In the genomic region with DNA sequence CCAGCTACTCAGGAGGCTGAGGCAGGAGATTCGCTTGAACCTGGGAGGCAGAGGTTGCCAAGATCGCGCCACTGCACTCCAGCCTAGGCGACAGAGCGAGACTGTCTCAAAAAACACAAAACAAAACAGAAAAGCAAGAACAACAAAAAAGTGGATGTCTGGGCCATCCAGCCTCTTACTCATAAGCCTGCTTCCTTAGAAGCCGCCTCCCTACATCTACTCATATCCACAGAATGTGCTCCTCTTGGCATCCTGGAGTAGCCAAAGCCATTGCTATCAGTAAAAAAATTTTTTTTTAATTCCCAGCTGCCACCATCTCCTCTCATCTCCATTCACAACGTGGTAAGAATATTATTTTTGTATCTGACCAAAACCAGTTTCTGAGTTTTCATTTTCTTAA, we compare ENCODE assay signal across 17 cellular contexts. TPM values are rescaled to one million over a fixed set of nuclear protein-coding genes. Genes with fewer than 3 reads are reported as not detected.
DNase-seq lines count a peak whose midpoint lies in the region; ATAC-seq and TF ChIP-seq lines count a peak whose summit lies in the region.
"Had no signal": no experiment of that assay in that cellular context is flagged by ENCODE, and none has a peak within 500 bp of the region (broad histone marks: within the 10 kb centered on the region; RNA-seq: fewer than 3 reads in every experiment).

No MANE protein-coding gene starts in this region.

- H4K20me1 ChIP-seq in GM23338 (replicated peaks; ENCODE audit: insufficient read depth) = peaks cover 96% of the 10 kb centered on the region

- H3K4me2 ChIP-seq in GM23338 = no peak overlapping the region

- no peak for TF ChIP-seq CTCF in GM23338 (conservative IDR thresholded peaks at IDR 0.05; ENCODE audit: low read depth in 2 of 2)
- no peak for TF ChIP-seq CTCF in fibroblast of the aortic adventitia (IDR thresholded peaks at IDR 0.05; ENCODE audit: insufficient read depth, low read length)

- H3K27ac ChIP-seq in GM23338 (ENCODE audit: low read depth) = peak overlapping the region; percentile 74; the same call in 1 of the 2 replicates

- peaks cover 28% of the 10 kb centered on the region; the same call in 1 of the 2 replicates for H3K36me3 ChIP-seq in GM23338 (ENCODE audit: insufficient read depth)

- H3F3A ChIP-seq in GM23338 (replicated peaks; ENCODE audit: low read depth) = peaks cover 9% of the 10 kb centered on the region

- H3K4me3 ChIP-seq in GM23338 = no peak overlapping the region
- no peak overlapping the region for H3K4me3 ChIP-seq in fibroblast of the aortic adventitia (ENCODE audit: low read depth, low read length)

- peak overlapping the region; percentile 51; the same call in 1 of the 2 replicates for H3K27ac Mint-ChIP-seq in GM23338
- H3K27ac Mint-ChIP-seq in activated T-helper 17 cell treated with anti-CD3 and anti-CD28 coated beads, Interleukin-2, amount 50 U/mL, for 72 hours = peak overlapping the region; percentile 4
- no peak overlapping the region for H3K27ac Mint-ChIP-seq in activated T-helper 2 cell treated with anti-CD3 and anti-CD28 coated beads, Interferon-gamma antibody, Interleukin-2, Interleukin-4, amounts not matched to agents 10 μg/mL and 5 μg/mL and 100 μg/mL, durations not matched to agents 14 hours and 24 hours and 36 hours

- intact Hi-C loops in activated T-helper 2 cell treated with anti-CD3 and anti-CD28 coated beads, Interferon-gamma antibody, Interleukin-2, Interleukin-4, amounts not matched to agents 10 μg/mL and 5 μg/mL and 100 μg/mL, durations not matched to agents 14 hours and 24 hours and 36 hours (cut with micrococcal nuclease) = no loop called here

- H3K9me3 Mint-ChIP-seq in GM23338 = peaks cover 2% of the 10 kb centered on the region; the same call in 1 of the 3 replicates
- no peaks in the 10 kb centered on the region for H3K9me3 Mint-ChIP-seq in activated T-helper 17 cell treated with anti-CD3 and anti-CD28 coated beads, Interleukin-2, amount 50 U/mL, for 72 hours
- H3K9me3 Mint-ChIP-seq in activated T-helper 2 cell treated with anti-CD3 and anti-CD28 coated beads, Interferon-gamma antibody, Interleukin-2, Interleukin-4, amounts not matched to agents 10 μg/mL and 5 μg/mL and 100 μg/mL, durations not matched to agents 14 hours and 24 hours and 36 hours = no peaks in the 10 kb centered on the region
- H3K9me3 Mint-ChIP-seq: CD4-positive, CD25-positive, alpha-beta regulatory T cell had no signal

- H3K4me1 Mint-ChIP-seq in GM23338 = peaks cover 59% of the 10 kb centered on the region
- peaks cover 10% of the 10 kb centered on the region for H3K4me1 Mint-ChIP-seq in activated T-helper 17 cell treated with anti-CD3 and anti-CD28 coated beads, Interleukin-2, amount 50 U/mL, for 72 hours
- H3K4me1 Mint-ChIP-seq in activated T-helper 2 cell treated with anti-CD3 and anti-CD28 coated beads, Interferon-gamma antibody, Interleukin-2, Interleukin-4, amounts not matched to agents 10 μg/mL and 5 μg/mL and 100 μg/mL, durations not matched to agents 14 hours and 24 hours and 36 hours (ENCODE audit: low read depth) = no peaks in the 10 kb centered on the region

- no peaks in the 10 kb centered on the region for H3K27me3 ChIP-seq in GM23338 (ENCODE audit: insufficient read depth)

- peaks cover 61% of the 10 kb centered on the region for H3K4me1 ChIP-seq in GM23338 (ENCODE audit: insufficient read depth)

- H2AFZ ChIP-seq in GM23338 = no peak overlapping the region

- H3K79me2 ChIP-seq in GM23338 (replicated peaks; ENCODE audit: insufficient read depth) = peaks cover 100% of the 10 kb centered on the region

- no peak for ATAC-seq in GM23338
- no peak for ATAC-seq in activated T-helper 17 cell treated with anti-CD3 and anti-CD28 coated beads, Interleukin-2, amount 50 U/mL, for 72 hours (replicated peaks)
- ATAC-seq in GM19395 (IDR thresholded peaks at IDR 0.05; ENCODE audit: unreplicated experiment) = no peak
- no peak for ATAC-seq in GM19328 (IDR thresholded peaks at IDR 0.05; ENCODE audit: unreplicated experiment)

- no peaks in the 10 kb centered on the region for H3K9me2 ChIP-seq in GM23338 (ENCODE audit: insufficient read depth)

- H3K27me3 Mint-ChIP-seq in GM23338 (ENCODE audit: insufficient read depth, low read depth, poor library complexity) = peaks cover 2% of the 10 kb centered on the region
- H3K27me3 Mint-ChIP-seq in activated T-helper 17 cell treated with anti-CD3 and anti-CD28 coated beads, Interleukin-2, amount 50 U/mL, for 72 hours = no peaks in the 10 kb centered on the region
- no peaks in the 10 kb centered on the region for H3K27me3 Mint-ChIP-seq in activated T-helper 2 cell treated with anti-CD3 and anti-CD28 coated beads, Interferon-gamma antibody, Interleukin-2, Interleukin-4, amounts not matched to agents 10 μg/mL and 5 μg/mL and 100 μg/mL, durations not matched to agents 14 hours and 24 hours and 36 hours (ENCODE audit: low read depth)
- H3K27me3 Mint-ChIP-seq: CD4-positive, CD25-positive, alpha-beta regulatory T cell had no signal

- peak; percentile 38 for DNase-seq in AG08395 (ENCODE audit: low spot score)
- no peak for DNase-seq in GM23338 (ENCODE audit: low spot score)
- DNase-seq in fibroblast of the aortic adventitia (ENCODE audit: low read depth) = peak; percentile 40
- DNase-seq in stimulated activated CD4-positive, alpha-beta T cell treated with anti-CD3 and anti-CD28 coated beads, Interleukin-4, amount 100 ng/mL, for 4 hours = no peak
- DNase-seq in activated T-helper 2 cell treated with anti-CD3 and anti-CD28 coated beads, Interferon-gamma antibody, Interleukin-2, Interleukin-4, amounts not matched to agents 10 μg/mL and 5 μg/mL and 100 μg/mL, durations not matched to agents 14 hours and 24 hours and 36 hours (ENCODE audit: low spot score) = no peak
- DNase-seq: AML-193; Calu3; CD4-positive, CD25-positive, alpha-beta regulatory T cell; KG1; NCI-H1092; NCI-H187; NCI-H446 treated with DMSO at 0.1 percent for 48 hours; NCI-H748 treated with DMSO at 0.1 percent for 48 hours; Right ventricle myocardium superior had no signal

- H3K36me3 Mint-ChIP-seq in GM23338 (ENCODE audit: low read depth) = peaks cover 77% of the 10 kb centered on the region
- H3K36me3 Mint-ChIP-seq in activated T-helper 17 cell treated with anti-CD3 and anti-CD28 coated beads, Interleukin-2, amount 50 U/mL, for 72 hours (ENCODE audit: low read depth) = peaks cover 26% of the 10 kb centered on the region
- H3K36me3 Mint-ChIP-seq in activated T-helper 2 cell treated with anti-CD3 and anti-CD28 coated beads, Interferon-gamma antibody, Interleukin-2, Interleukin-4, amounts not matched to agents 10 μg/mL and 5 μg/mL and 100 μg/mL, durations not matched to agents 14 hours and 24 hours and 36 hours (ENCODE audit: low read depth) = peaks cover 31% of the 10 kb centered on the region

- H3K4me3 Mint-ChIP-seq in GM23338 = no peak overlapping the region
- no peak overlapping the region for H3K4me3 Mint-ChIP-seq in activated T-helper 17 cell treated with anti-CD3 and anti-CD28 coated beads, Interleukin-2, amount 50 U/mL, for 72 hours
- no peak overlapping the region for H3K4me3 Mint-ChIP-seq in activated T-helper 2 cell treated with anti-CD3 and anti-CD28 coated beads, Interferon-gamma antibody, Interleukin-2, Interleukin-4, amounts not matched to agents 10 μg/mL and 5 μg/mL and 100 μg/mL, durations not matched to agents 14 hours and 24 hours and 36 hours (ENCODE audit: low read depth)

TF ChIP-seq in GM23338, 12 proteins besides CTCF, POLR2A, EP300 and RAD21 (continues in another document):
- TF ChIP-seq CREB1 (CRISPR knock-in tag; IDR thresholded peaks at IDR 0.05; ENCODE audit: low read depth) = no peak

RNA-seq across cellular contexts. Expression of a gene that starts 10.8 kb away (rescaled TPM):
- total RNA-seq in GM23338 (2014; rRNA removed; shearing (Covaris generic)) = 63.9 and 93.0 TPM in 2 replicates
- 42.7 and 45.8 TPM in 2 replicates for polyA plus RNA-seq in GM23338 (2016; fragmentation: Nextera tagmentation; extraction: Ambion mirVana)
- total RNA-seq in activated T-helper 17 cell treated with anti-CD3 and anti-CD28 coated beads, Interleukin-2, amount 50 U/mL, for 72 hours = 10 to 100 TPM in 1 of 2 donors, 1 to 10 TPM in 1; 9.0 to 14.1 TPM
- total RNA-seq in fibroblast of the aortic adventitia (ENCODE audit: low replicate concordance) = 5.2 and 25.5 TPM in 2 replicates
- total RNA-seq in activated T-helper 2 cell treated with anti-CD3 and anti-CD28 coated beads, Interferon-gamma antibody, Interleukin-2, Interleukin-4, amounts not matched to agents 10 μg/mL and 5 μg/mL and 100 μg/mL, durations not matched to agents 14 hours and 24 hours and 36 hours = 10.1 and 10.6 TPM in 2 replicates

RNA-seq across cellular contexts. Expression of a gene that starts 42.5 kb away (rescaled TPM):
- 25.2 and 29.3 TPM in 2 replicates for total RNA-seq in GM23338 (2014; rRNA removed; shearing (Covaris generic))
- 14.8 TPM in 2 replicates for polyA plus RNA-seq in GM23338 (2016; fragmentation: Nextera tagmentation; extraction: Ambion mirVana)
- 10 to 100 TPM; 14.8 to 22.5 TPM for total RNA-seq in activated T-helper 17 cell treated with anti-CD3 and anti-CD28 coated beads, Interleukin-2, amount 50 U/mL, for 72 hours
- total RNA-seq in fibroblast of the aortic adventitia (ENCODE audit: low replicate concordance) = 26.8 and 38.0 TPM in 2 replicates
- 20.5 and 21.3 TPM in 2 replicates for total RNA-seq in activated T-helper 2 cell treated with anti-CD3 and anti-CD28 coated beads, Interferon-gamma antibody, Interleukin-2, Interleukin-4, amounts not matched to agents 10 μg/mL and 5 μg/mL and 100 μg/mL, durations not matched to agents 14 hours and 24 hours and 36 hours

RNA-seq across cellular contexts. Expression of a gene that starts 46.4 kb away (rescaled TPM):
- 19.8 and 22.0 TPM in 2 replicates for total RNA-seq in GM23338 (2014; rRNA removed; shearing (Covaris generic))
- polyA plus RNA-seq in GM23338 (2016; fragmentation: Nextera tagmentation; extraction: Ambion mirVana) = 17.0 and 18.1 TPM in 2 replicates
- total RNA-seq in activated T-helper 17 cell treated with anti-CD3 and anti-CD28 coated beads, Interleukin-2, amount 50 U/mL, for 72 hours = 1 to 10 TPM; 7.8 TPM
- total RNA-seq in fibroblast of the aortic adventitia (ENCODE audit: low replicate concordance) = 4.1 TPM in 1 of 2 replicates, not detected in the other
- total RNA-seq in activated T-helper 2 cell treated with anti-CD3 and anti-CD28 coated beads, Interferon-gamma antibody, Interleukin-2, Interleukin-4, amounts not matched to agents 10 μg/mL and 5 μg/mL and 100 μg/mL, durations not matched to agents 14 hours and 24 hours and 36 hours = 2.5 and 3.0 TPM in 2 replicates

Comparison
In these comparisons a context has a peak if more than half of its experiments do, and no peak if none do; other contexts are left out.
1. DNase-seq: peak in AG08395 (single experiment) and fibroblast of the aortic adventitia (single experiment); none in GM23338 (single experiment), stimulated activated CD4-positive, alpha-beta T cell treated with anti-CD3 and anti-CD28 coated beads, Interleukin-4, amount 100 ng/mL, for 4 hours (0 of 2) and activated T-helper 2 cell treated with anti-CD3 and anti-CD28 coated beads, Interferon-gamma antibody, Interleukin-2, Interleukin-4, amounts not matched to agents 10 μg/mL and 5 μg/mL and 100 μg/mL, durations not matched to agents 14 hours and 24 hours and 36 hours (single experiment).